In genomic region chr6:137928286-137928685, GRCh38 we compare ENCODE assay signal across 10 cellular contexts.
A peak's percentile ranks its signal among the peaks of the same experiment; 100 is the strongest.
DNase-seq lines count a peak whose midpoint lies in the region; ATAC-seq, FAIRE-seq and TF ChIP-seq lines count a peak whose summit lies in the region.
"Had no signal": no experiment of that assay in that cellular context is flagged by ENCODE, and none has a peak within 500 bp of the region (broad histone marks: within the 10 kb centered on the region; RNA-seq: fewer than 3 reads in every experiment).

No MANE protein-coding gene starts in this region.

- peaks cover 26 to 56% (median 41%) of the 10 kb centered on the region in 7 donors for H3K4me1 Mint-ChIP-seq in naive thymus-derived CD4-positive, alpha-beta T cell

- H3K9me3 Mint-ChIP-seq in naive thymus-derived CD4-positive, alpha-beta T cell: no peaks in the 10 kb centered on the region

- peak overlapping the region; percentile 15 to 93 (median 86) for H3K27ac Mint-ChIP-seq in naive thymus-derived CD4-positive, alpha-beta T cell

- ATAC-seq in HG02798 (IDR thresholded peaks at IDR 0.05; ENCODE audit: poor library complexity, unreplicated experiment) (peak; percentile 29), left colon (no peak)
- peak; percentile 44 for ATAC-seq in naive thymus-derived CD4-positive, alpha-beta T cell
- ATAC-seq: body of pancreas had no signal

- no peak overlapping the region for H3K4me3 ChIP-seq in naive thymus-derived CD4-positive, alpha-beta T cell (ENCODE audit: low read length)
- H3K4me3 ChIP-seq: body of pancreas had no signal

- H3K27me3 Mint-ChIP-seq in naive thymus-derived CD4-positive, alpha-beta T cell: no peaks in the 10 kb centered on the region

- DNase-seq in GM12892 (ENCODE audit: insufficient read length): no peak
- peak; percentile 25 for DNase-seq in UCSD-AML1 (lab: John Stamatoyannopoulos, UW; ENCODE audit: unreplicated experiment)
- peak in 2 of 9 donors; percentile 13 to 16 for DNase-seq in naive thymus-derived CD4-positive, alpha-beta T cell
- DNase-seq in activated gamma-delta T cell treated with Interleukin-2 at 50 U/mL for 16 hours: no peak
- DNase-seq in left colon: no peak
- DNase-seq in NCI-H1048 (lab: John Stamatoyannopoulos, UW): no peak
- DNase-seq in dermis blood vessel endothelial cell: no peak
- DNase-seq: NCI-H446 treated with DMSO at 0.1 percent for 48 hours had no signal

- H3K36me3 ChIP-seq in naive thymus-derived CD4-positive, alpha-beta T cell (ENCODE audit: control insufficient read depth in 2 of 3, insufficient read depth in 3 of 3, low read length in 3 of 3): no peaks in the 10 kb centered on the region

- intact Hi-C loops in naive thymus-derived CD4-positive, alpha-beta T cell (cut with micrococcal nuclease): loop anchor here (1.0 to 5.0 kb wide), 7 partner anchors 12 to 221 kb away; no protein-coding TSS in a partner anchor
- intact Hi-C loops in left colon (cut with DNase I, micrococcal nuclease): no loop called here

- TF ChIP-seq POLR2A in GM12892 (IDR thresholded peaks at IDR 0.05; ENCODE audit: low read depth, low read length): peak; percentile 36; the same call in 1 of the 2 replicates

- H3K36me3 Mint-ChIP-seq in naive thymus-derived CD4-positive, alpha-beta T cell: peaks cover 0 to 5% (median 0%) of the 10 kb centered on the region in 5 donors

- H3K4me3 Mint-ChIP-seq in naive thymus-derived CD4-positive, alpha-beta T cell: peak overlapping the region; percentile 8 to 87 (median 68)

- no peak for FAIRE-seq in GM12892 (lab: Jason Lieb, UNC)

- CTCF ChIA-PET in naive thymus-derived CD4-positive, alpha-beta T cell (lab: Charles Lee): no interaction called here

- POLR2A ChIA-PET in naive thymus-derived CD4-positive, alpha-beta T cell (lab: Charles Lee): interaction anchor here (1.4 to 2.4 kb wide), 2 partner anchors 56 to 61 kb away, joined by 4 to 8 read pairs; partner anchors contain the start of gene TNFAIP3

- H3K4me1 ChIP-seq in naive thymus-derived CD4-positive, alpha-beta T cell (ENCODE audit: control insufficient read depth in 2 of 2, insufficient read depth in 2 of 2, low read length in 2 of 2): peaks cover 19 to 25% of the 10 kb centered on the region in 2 donors

- H3K9me3 ChIP-seq in naive thymus-derived CD4-positive, alpha-beta T cell (ENCODE audit: control insufficient read depth in 2 of 3, low read length in 3 of 3): no peaks in the 10 kb centered on the region
- H3K9me3 ChIP-seq: body of pancreas had no signal

- H3K27ac ChIP-seq in naive thymus-derived CD4-positive, alpha-beta T cell (ENCODE audit: low read depth, low read length): peak overlapping the region; percentile 46

- H3K27me3 ChIP-seq in naive thymus-derived CD4-positive, alpha-beta T cell (ENCODE audit: control insufficient read depth in 2 of 2, insufficient read depth in 2 of 2, low read length in 2 of 2): no peaks in the 10 kb centered on the region
- H3K27me3 ChIP-seq: body of pancreas had no signal

Comparison
In these comparisons a context has a peak if more than half of its experiments do, and no peak if none do; other contexts are left out.
1. intact Hi-C loops: an anchor here in naive thymus-derived CD4-positive, alpha-beta T cell (1.0 to 5.0 kb wide); none called in left colon.